ENCODE assay signal across 8 cellular contexts in genomic region chr9:126411948-126412284, GRCh38.
A peak's percentile ranks its signal among the peaks of the same experiment; 100 is the strongest.
DNase-seq lines count a peak whose midpoint lies in the region; ATAC-seq, FAIRE-seq and TF ChIP-seq lines count a peak whose summit lies in the region.

No MANE protein-coding gene starts in this region.

- FAIRE-seq in RCC 7860 (lab: Jason Lieb, UNC): no peak
- no peak for FAIRE-seq in frontal cortex (lab: Jason Lieb, UNC)

- H3K36me3 ChIP-seq in CD4-positive, CD25-positive, alpha-beta regulatory T cell (ENCODE audit: control insufficient read depth, insufficient read depth, low read length): no peaks in the 10 kb centered on the region
- H3K36me3 ChIP-seq in upper lobe of right lung: peaks cover 11% of the 10 kb centered on the region

- peak overlapping the region; percentile 55 to 88 (median 80) for H3K4me3 Mint-ChIP-seq in CD4-positive, CD25-positive, alpha-beta regulatory T cell
- H3K4me3 Mint-ChIP-seq in activated naive CD8-positive, alpha-beta T cell treated with anti-CD3 and anti-CD28 coated beads for 36 hours: peak overlapping the region; percentile 66

- H3K9me3 ChIP-seq in CD4-positive, CD25-positive, alpha-beta regulatory T cell (ENCODE audit: control insufficient read depth in 2 of 2, low read length in 2 of 2): no peaks in the 10 kb centered on the region
- no peaks in the 10 kb centered on the region for H3K9me3 ChIP-seq in upper lobe of right lung

- TF ChIP-seq CTCF in upper lobe of right lung (IDR thresholded peaks at IDR 0.05): no peak

- H3K4me1 ChIP-seq in CD4-positive, CD25-positive, alpha-beta regulatory T cell (ENCODE audit: control insufficient read depth, insufficient read depth, low read length, poor library complexity, severe bottlenecking): peaks cover 21% of the 10 kb centered on the region
- no peaks in the 10 kb centered on the region for H3K4me1 ChIP-seq in upper lobe of right lung

- no peaks in the 10 kb centered on the region for H3K27me3 Mint-ChIP-seq in CD4-positive, CD25-positive, alpha-beta regulatory T cell
- H3K27me3 Mint-ChIP-seq in activated naive CD8-positive, alpha-beta T cell treated with anti-CD3 and anti-CD28 coated beads for 36 hours: no peaks in the 10 kb centered on the region

- peak overlapping the region; percentile 68 for H3K27ac ChIP-seq in CD4-positive, CD25-positive, alpha-beta regulatory T cell (ENCODE audit: insufficient read depth, low read length, poor library complexity, severe bottlenecking)
- H3K27ac ChIP-seq in upper lobe of right lung: no peak overlapping the region

- H3K27me3 ChIP-seq in CD4-positive, CD25-positive, alpha-beta regulatory T cell (ENCODE audit: control insufficient read depth, insufficient read depth, low read length): no peaks in the 10 kb centered on the region
- H3K27me3 ChIP-seq in upper lobe of right lung: no peaks in the 10 kb centered on the region

- intact Hi-C loops in upper lobe of right lung (cut with DNase I): no loop called here

- H3K27ac Mint-ChIP-seq in CD4-positive, CD25-positive, alpha-beta regulatory T cell: peak overlapping the region; percentile 83 to 96 (median 90)
- peak overlapping the region; percentile 90 for H3K27ac Mint-ChIP-seq in activated naive CD8-positive, alpha-beta T cell treated with anti-CD3 and anti-CD28 coated beads for 36 hours

- DNase-seq in CD4-positive, CD25-positive, alpha-beta regulatory T cell: no peak
- DNase-seq in NCI-H1417 (lab: John Stamatoyannopoulos, UW) (peak; percentile 48 to 92 (median 75)), upper lobe of right lung (no peak), midbrain (lab: John Stamatoyannopoulos, UW) (no peak), RCC 7860 (ENCODE audit: low spot score) (no peak), frontal cortex (ENCODE audit: low spot score in 2 of 2) (no peak)
- no peak for DNase-seq in activated naive CD8-positive, alpha-beta T cell treated with anti-CD3 and anti-CD28 coated beads for 36 hours

- H3K4me1 Mint-ChIP-seq in CD4-positive, CD25-positive, alpha-beta regulatory T cell: peaks cover 16 to 34% (median 28%) of the 10 kb centered on the region in 4 donors
- peaks cover 49% of the 10 kb centered on the region for H3K4me1 Mint-ChIP-seq in activated naive CD8-positive, alpha-beta T cell treated with anti-CD3 and anti-CD28 coated beads for 36 hours

- H3K36me3 Mint-ChIP-seq in CD4-positive, CD25-positive, alpha-beta regulatory T cell: peaks cover 5% of the 10 kb centered on the region
- H3K36me3 Mint-ChIP-seq in activated naive CD8-positive, alpha-beta T cell treated with anti-CD3 and anti-CD28 coated beads for 36 hours: peaks cover 8% of the 10 kb centered on the region

- ATAC-seq in CD4-positive, CD25-positive, alpha-beta regulatory T cell (ENCODE audit: low read depth in 2 of 2): peak in 1 of 2 donors; percentile 5
- ATAC-seq in GM19035 (IDR thresholded peaks at IDR 0.05; ENCODE audit: unreplicated experiment) (peak; percentile 45), upper lobe of right lung (no peak)

- H3K4me3 ChIP-seq in CD4-positive, CD25-positive, alpha-beta regulatory T cell (ENCODE audit: low read depth, low read length): peak overlapping the region; percentile 78
- no peak overlapping the region for H3K4me3 ChIP-seq in upper lobe of right lung

- no peaks in the 10 kb centered on the region for H3K9me3 Mint-ChIP-seq in CD4-positive, CD25-positive, alpha-beta regulatory T cell
- no peaks in the 10 kb centered on the region for H3K9me3 Mint-ChIP-seq in activated naive CD8-positive, alpha-beta T cell treated with anti-CD3 and anti-CD28 coated beads for 36 hours

Comparison
In these comparisons a context has a peak if more than half of its experiments do, and no peak if none do; other contexts are left out.
1. DNase-seq: peak in NCI-H1417 (3 of 3); none in CD4-positive, CD25-positive, alpha-beta regulatory T cell (0 of 3), activated naive CD8-positive, alpha-beta T cell treated with anti-CD3 and anti-CD28 coated beads for 36 hours (single experiment), upper lobe of right lung (single experiment), midbrain (single experiment), RCC 7860 (single experiment) and frontal cortex (0 of 2).